25 cellular contexts compared by ENCODE assay signal in the genomic region with DNA sequence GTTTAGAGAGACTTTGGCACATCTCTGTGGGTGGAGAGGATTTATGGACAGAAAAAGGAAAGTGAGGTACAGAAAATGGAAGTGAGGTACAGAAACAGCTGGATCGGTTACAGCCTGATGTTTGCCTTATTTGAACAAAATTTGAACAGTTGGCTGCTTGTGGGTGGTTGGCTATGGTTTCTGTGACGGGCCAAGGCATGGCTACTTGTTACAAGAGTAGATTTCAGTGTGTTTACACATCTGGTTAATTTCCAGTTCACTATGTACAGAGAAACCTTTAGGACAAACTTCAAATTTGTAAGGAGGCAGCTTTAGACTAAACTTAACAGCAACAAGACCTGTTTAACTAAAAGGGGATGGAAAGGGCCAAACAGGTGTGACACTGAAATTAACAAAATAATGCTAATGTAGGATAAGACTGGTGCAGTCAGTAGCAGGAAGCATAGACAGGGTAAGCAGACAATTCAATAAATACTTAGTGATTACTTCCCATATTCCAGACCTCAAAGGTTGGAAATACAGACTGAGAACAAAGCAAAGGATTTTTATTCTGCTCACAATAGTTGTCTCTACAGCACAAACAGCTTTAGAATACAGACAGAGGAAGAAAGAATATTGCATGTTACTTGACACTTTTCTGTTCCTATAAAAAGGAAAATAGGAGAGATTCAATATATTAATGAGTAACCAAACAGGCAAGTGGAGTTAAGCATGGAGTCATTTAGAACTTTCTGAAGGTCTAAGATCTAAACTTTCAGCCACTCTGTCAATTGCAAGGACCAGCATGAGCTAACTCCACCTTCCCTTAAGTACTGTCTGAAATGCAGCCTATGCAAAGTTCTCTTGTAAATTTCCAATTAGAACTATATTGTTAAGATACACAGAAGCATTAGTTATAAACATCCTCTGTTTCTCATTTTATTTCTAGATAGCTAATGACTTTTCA.
"Had no signal": no experiment of that assay in that cellular context is flagged by ENCODE, and none has a peak within 500 bp of the region (broad histone marks: within the 10 kb centered on the region; RNA-seq: fewer than 3 reads in every experiment).

No MANE protein-coding gene starts in this region.

- H3K27ac Mint-ChIP-seq: activated CD8-positive, alpha-beta memory T cell treated with anti-CD3 and anti-CD28 coated beads, Interleukin-2, amount 10 ng/mL, durations not matched to agents 7 days and 5 days; activated CD8-positive, alpha-beta T cell treated with anti-CD3 and anti-CD28 coated beads, Interleukin-2, amount 10 ng/mL, durations not matched to agents 7 days and 5 days; activated naive CD4-positive, alpha-beta T cell treated with anti-CD3 and anti-CD28 coated beads, Interleukin-2, amount 50 U/mL, for 24 hours; activated naive CD8-positive, alpha-beta T cell treated with anti-CD3 and anti-CD28 coated beads, Interleukin-2, amount 50 U/mL, for 24 hours; activated T-helper 2 cell treated with anti-CD3 and anti-CD28 coated beads, Interferon-gamma antibody, Interleukin-2, Interleukin-4, amounts not matched to agents 10 μg/mL and 5 μg/mL and 100 μg/mL, durations not matched to agents 14 hours and 24 hours and 36 hours; mesothelial cell of epicardium; nephron progenitor cell; T-helper 1 cell treated with Interleukin-12 subunit alpha and Interleukin-12 subunit beta and Interleukin-4 antibody, amounts not matched to agents 30 μg/mL and 1 μg/mL, for 36 hours; type B pancreatic cell had no signal

- H3K27me3 ChIP-seq: breast epithelium, right lobe of liver, vagina had no signal

- H3K27ac ChIP-seq: breast epithelium, right lobe of liver, vagina had no signal

- H3K4me3 ChIP-seq: breast epithelium, right lobe of liver, vagina had no signal

- H3K36me3 Mint-ChIP-seq: activated CD8-positive, alpha-beta memory T cell treated with anti-CD3 and anti-CD28 coated beads, Interleukin-2, amount 10 ng/mL, durations not matched to agents 7 days and 5 days; activated naive CD4-positive, alpha-beta T cell treated with anti-CD3 and anti-CD28 coated beads, Interleukin-2, amount 50 U/mL, for 24 hours; naive B cell; type B pancreatic cell had no signal

- DNase-seq: activated CD8-positive, alpha-beta memory T cell treated with anti-CD3 and anti-CD28 coated beads, Interleukin-2, amount 10 ng/mL, durations not matched to agents 7 days and 5 days; activated CD8-positive, alpha-beta T cell treated with anti-CD3 and anti-CD28 coated beads, Interleukin-2, amount 10 ng/mL, durations not matched to agents 7 days and 5 days; activated naive CD8-positive, alpha-beta T cell treated with anti-CD3 and anti-CD28 coated beads, Interleukin-2, amount 50 U/mL, for 24 hours; activated T-cell treated with anti-CD3 and anti-CD28 coated beads, Interleukin-2, amount 50 U/mL, for 48 hours; amygdala; effector CD8-positive, alpha-beta T cell; glutamatergic neuron; kidney; left colon; naive B cell; nephron progenitor cell; nucleus accumbens; posterior cingulate gyrus; right lobe of liver; stimulated activated CD4-positive, alpha-beta T cell treated with anti-CD3 and anti-CD28 coated beads, Interleukin-2, amount 100 ng/mL, for 48 hours; stimulated activated naive CD8-positive, alpha-beta T cell treated with anti-CD3 and anti-CD28 coated beads, Interleukin-15, Interleukin-2, amounts not matched to agents 100 U/mL and 50 U/mL, for 24 hours; substantia nigra; T-helper 9 cell had no signal

- ATAC-seq: activated CD8-positive, alpha-beta memory T cell treated with anti-CD3 and anti-CD28 coated beads, Interleukin-2, amount 10 ng/mL, durations not matched to agents 7 days and 5 days; activated CD8-positive, alpha-beta T cell treated with anti-CD3 and anti-CD28 coated beads, Interleukin-2, amount 10 ng/mL, durations not matched to agents 7 days and 5 days; activated naive CD8-positive, alpha-beta T cell treated with anti-CD3 and anti-CD28 coated beads, Interleukin-2, amount 50 U/mL, for 24 hours; left colon; right lobe of liver; stimulated activated naive CD8-positive, alpha-beta T cell treated with anti-CD3 and anti-CD28 coated beads, Interleukin-15, Interleukin-2, amounts not matched to agents 100 U/mL and 50 U/mL, for 24 hours had no signal

- H3K27me3 Mint-ChIP-seq: activated CD8-positive, alpha-beta memory T cell treated with anti-CD3 and anti-CD28 coated beads, Interleukin-2, amount 10 ng/mL, durations not matched to agents 7 days and 5 days; activated naive CD4-positive, alpha-beta T cell treated with anti-CD3 and anti-CD28 coated beads, Interleukin-2, amount 50 U/mL, for 24 hours; activated naive CD8-positive, alpha-beta T cell treated with anti-CD3 and anti-CD28 coated beads, Interleukin-2, amount 50 U/mL, for 24 hours; naive B cell; type B pancreatic cell had no signal

- H3K36me3 ChIP-seq: breast epithelium, right lobe of liver, vagina had no signal

- H3K4me1 ChIP-seq: breast epithelium, right lobe of liver, vagina had no signal

- H3K4me1 Mint-ChIP-seq: activated CD8-positive, alpha-beta memory T cell treated with anti-CD3 and anti-CD28 coated beads, Interleukin-2, amount 10 ng/mL, durations not matched to agents 7 days and 5 days; activated naive CD4-positive, alpha-beta T cell treated with anti-CD3 and anti-CD28 coated beads, Interleukin-2, amount 50 U/mL, for 24 hours; activated naive CD8-positive, alpha-beta T cell treated with anti-CD3 and anti-CD28 coated beads, Interleukin-2, amount 50 U/mL, for 24 hours; naive B cell had no signal

- H3K9me3 ChIP-seq: right lobe of liver, vagina had no signal

- H3K4me3 Mint-ChIP-seq: activated CD8-positive, alpha-beta memory T cell treated with anti-CD3 and anti-CD28 coated beads, Interleukin-2, amount 10 ng/mL, durations not matched to agents 7 days and 5 days; activated CD8-positive, alpha-beta T cell treated with anti-CD3 and anti-CD28 coated beads, Interleukin-2, amount 10 ng/mL, durations not matched to agents 7 days and 5 days; activated naive CD4-positive, alpha-beta T cell treated with anti-CD3 and anti-CD28 coated beads, Interleukin-2, amount 50 U/mL, for 24 hours; activated naive CD8-positive, alpha-beta T cell treated with anti-CD3 and anti-CD28 coated beads, Interleukin-2, amount 50 U/mL, for 24 hours; mesothelial cell of epicardium; naive B cell; nephron progenitor cell; T-helper 1 cell treated with Interleukin-12 subunit alpha and Interleukin-12 subunit beta and Interleukin-4 antibody, amounts not matched to agents 30 μg/mL and 1 μg/mL, for 36 hours; type B pancreatic cell had no signal

- H3K9me3 Mint-ChIP-seq: activated T-helper 2 cell treated with anti-CD3 and anti-CD28 coated beads, Interferon-gamma antibody, Interleukin-2, Interleukin-4, amounts not matched to agents 10 μg/mL and 5 μg/mL and 100 μg/mL, durations not matched to agents 14 hours and 24 hours and 36 hours; T-helper 1 cell treated with Interleukin-12 subunit alpha and Interleukin-12 subunit beta and Interleukin-4 antibody, amounts not matched to agents 30 μg/mL and 1 μg/mL, for 36 hours; type B pancreatic cell had no signal
